9 cellular contexts compared by ENCODE assay signal in genomic region chr1:16493731-16494130, GRCh38. TPM values are rescaled to one million over a fixed set of nuclear protein-coding genes. Genes with fewer than 3 reads are reported as not detected.
A peak's percentile ranks its signal among the peaks of the same experiment; 100 is the strongest.
DNase-seq lines count a peak whose midpoint lies in the region; ATAC-seq, FAIRE-seq and TF ChIP-seq lines count a peak whose summit lies in the region.
"Not testable (repeated sequence)": the region's sequence is repeated elsewhere in the genome, so short reads cannot be mapped to it uniquely, and the experiment has no call there.
"Had no signal": no experiment of that assay in that cellular context is flagged by ENCODE, and none has a peak within 500 bp of the region (broad histone marks: within the 10 kb centered on the region; RNA-seq: fewer than 3 reads in every experiment).

No MANE protein-coding gene starts in this region.

- H3K4ac ChIP-seq in H9 (ENCODE audit: low read depth, low read length) = not testable (repeated sequence)

- H3K27me3 Mint-ChIP-seq in H9 (ENCODE audit: low read depth); activated T-helper 17 cell treated with anti-CD3 and anti-CD28 coated beads, Interleukin-2, amount 50 U/mL, for 72 hours; central memory CD8-positive, alpha-beta T cell: not testable (repeated sequence)

- H2AK5ac ChIP-seq in H9 (ENCODE audit: insufficient read length, low read length) = not testable (repeated sequence)

- FAIRE-seq in keratinocyte (lab: Jason Lieb, UNC) = peak; percentile 20

- not testable (repeated sequence) for DNase-seq in H9; central memory CD8-positive, alpha-beta T cell (ENCODE audit: low spot score in 2 of 2); keratinocyte (ENCODE audit: low read depth, low spot score)
- DNase-seq in sciatic nerve (ENCODE audit: low spot score) = peak; percentile 18

- not testable (repeated sequence) for H3K14ac ChIP-seq in H9 (ENCODE audit: insufficient read depth, low read length)

- not testable (repeated sequence) for H3T11ph ChIP-seq in H9 (ENCODE audit: low read length)

- H2BK15ac ChIP-seq in H9 (ENCODE audit: low read depth, low read length) = not testable (repeated sequence)

- not testable (repeated sequence) for H3K18ac ChIP-seq in H9 (ENCODE audit: insufficient read length, low read depth, low read length)

- H2AFZ ChIP-seq in H9 (ENCODE audit: low read length); keratinocyte (ENCODE audit: control insufficient read depth, low read length): not testable (repeated sequence)

- not testable (repeated sequence) for H3K9me3 Mint-ChIP-seq in H9; activated T-helper 17 cell treated with anti-CD3 and anti-CD28 coated beads, Interleukin-2, amount 50 U/mL, for 72 hours; central memory CD8-positive, alpha-beta T cell

- not testable (repeated sequence) for H3K27me3 ChIP-seq in H9 (ENCODE audit: insufficient read depth, low read length); keratinocyte (ENCODE audit: control insufficient read depth, extremely low read depth, insufficient read depth, low read length)

- not testable (repeated sequence) for H3K23ac ChIP-seq in H9 (ENCODE audit: insufficient read length, low read depth, low read length)

- not testable (repeated sequence) for H3K9ac ChIP-seq in H9 (ENCODE audit: extremely low read depth, insufficient read length, low read length); keratinocyte (ENCODE audit: control insufficient read depth, extremely low read depth, insufficient read depth, low read length)

- not testable (repeated sequence) for H4K91ac ChIP-seq in H9 (ENCODE audit: insufficient read length, low read depth, low read length)

- H3K9me1 ChIP-seq in keratinocyte (ENCODE audit: control insufficient read depth, extremely low read depth, insufficient read depth, low read length) = not testable (repeated sequence)

- H3K4me1 Mint-ChIP-seq in H9 = peaks cover 18 to 28% of the 10 kb centered on the region in 2 experiments
- not testable (repeated sequence) for H3K4me1 Mint-ChIP-seq in activated T-helper 17 cell treated with anti-CD3 and anti-CD28 coated beads, Interleukin-2, amount 50 U/mL, for 72 hours
- H3K4me1 Mint-ChIP-seq in central memory CD8-positive, alpha-beta T cell = peaks cover 20% of the 10 kb centered on the region

- H3K4me3 Mint-ChIP-seq in H9 = peak overlapping the region in 1 of 2 experiments; percentile 21; a peak in 1 of 5 replicates
- not testable (repeated sequence) for H3K4me3 Mint-ChIP-seq in activated T-helper 17 cell treated with anti-CD3 and anti-CD28 coated beads, Interleukin-2, amount 50 U/mL, for 72 hours; central memory CD8-positive, alpha-beta T cell

- H3K27ac Mint-ChIP-seq in H9 = peak overlapping the region in 2 of 3 experiments; percentile 2 to 26; a peak in 2 of 7 replicates
- peak overlapping the region; percentile 11 for H3K27ac Mint-ChIP-seq in activated T-helper 17 cell treated with anti-CD3 and anti-CD28 coated beads, Interleukin-2, amount 50 U/mL, for 72 hours
- H3K27ac Mint-ChIP-seq in central memory CD8-positive, alpha-beta T cell (ENCODE audit: low read depth) = peak overlapping the region; percentile 79

- TF ChIP-seq CTCF in H9 (conservative IDR thresholded peaks at IDR 0.05); keratinocyte (optimal IDR thresholded peaks at IDR 0.05 in 1 of 3, IDR thresholded peaks at IDR 0.05 in 1 of 3, conservative IDR thresholded peaks at IDR 0.05 in 1 of 3; ENCODE audit: extremely low read depth in 1 of 3, insufficient read depth in 2 of 3, low read length in 3 of 3): not testable (repeated sequence)

- not testable (repeated sequence) for H3K23me2 ChIP-seq in H9 (ENCODE audit: insufficient read length, low read depth, low read length, poor library complexity, severe bottlenecking)

- ATAC-seq in activated T-helper 17 cell treated with anti-CD3 and anti-CD28 coated beads, Interleukin-2, amount 50 U/mL, for 72 hours (replicated peaks); central memory CD8-positive, alpha-beta T cell (replicated peaks; ENCODE audit: extremely low read depth, poor library complexity, severe bottlenecking); sciatic nerve: not testable (repeated sequence)

- H3K9me3 ChIP-seq in H9 (ENCODE audit: control insufficient read depth, low read depth, low read length); keratinocyte (ENCODE audit: control insufficient read depth, low read depth, low read length): not testable (repeated sequence)

- not testable (repeated sequence) for H4K20me1 ChIP-seq in H9 (ENCODE audit: control insufficient read depth, insufficient read depth, insufficient read length); keratinocyte (ENCODE audit: control insufficient read depth, extremely low read depth, insufficient read depth, low read length)

- intact Hi-C loops in sciatic nerve (cut with DNase I) = not testable (repeated sequence)

- not testable (repeated sequence) for H2BK5ac ChIP-seq in H9 (ENCODE audit: insufficient read length, low read length)

- H3K79me2 ChIP-seq in H9 (ENCODE audit: insufficient read depth, low read length); keratinocyte (ENCODE audit: control insufficient read depth, insufficient read depth, low read length): not testable (repeated sequence)

- H4K8ac ChIP-seq in H9 (replicated peaks; ENCODE audit: insufficient read length, low read depth, low read length) = not testable (repeated sequence)

- H3K36me3 ChIP-seq in keratinocyte (ENCODE audit: control insufficient read depth in 2 of 2, extremely low read depth in 1 of 2, insufficient read depth in 2 of 2, low read length in 2 of 2) = not testable (repeated sequence)

- not testable (repeated sequence) for H3K4me3 ChIP-seq in keratinocyte (ENCODE audit: control insufficient read depth in 2 of 3, extremely low read depth in 1 of 3, insufficient read depth in 2 of 3, low read depth in 1 of 3, low read length in 3 of 3)

- H2BK20ac ChIP-seq in H9 (ENCODE audit: low read depth, low read length, poor library complexity, severe bottlenecking) = not testable (repeated sequence)

- not testable (repeated sequence) for H3K4me1 ChIP-seq in H9 (ENCODE audit: insufficient read depth, low read length); keratinocyte (ENCODE audit: control insufficient read depth, extremely low read depth, insufficient read depth, low read length)

- not testable (repeated sequence) for H2BK120ac ChIP-seq in H9 (ENCODE audit: low read depth, low read length, poor library complexity, severe bottlenecking)

- H3K27ac ChIP-seq in H9 (ENCODE audit: insufficient read length, low read depth, low read length); keratinocyte (ENCODE audit: control insufficient read depth, insufficient read depth, low read length): not testable (repeated sequence)

- H2BK12ac ChIP-seq in H9 (ENCODE audit: insufficient read length, low read depth, low read length) = not testable (repeated sequence)

- not testable (repeated sequence) for H3K56ac ChIP-seq in H9 (ENCODE audit: insufficient read length, low read depth, low read length)

- no CpG with 5 or more reads among the region's 9 CpGs for WGBS in H9 (ENCODE audit: extremely low coverage, insufficient read length, low lambda C conversion rate)

- not testable (repeated sequence) for H3K79me1 ChIP-seq in H9 (ENCODE audit: insufficient read depth, low read depth, low read length, poor library complexity, severe bottlenecking)

- H3K36me3 Mint-ChIP-seq in H9 (ENCODE audit: insufficient read depth in 1 of 3, low read depth in 3 of 3) = peaks cover 0 to 10% (median 5%) of the 10 kb centered on the region in 3 experiments; a peak in 6 of 7 replicates
- not testable (repeated sequence) for H3K36me3 Mint-ChIP-seq in activated T-helper 17 cell treated with anti-CD3 and anti-CD28 coated beads, Interleukin-2, amount 50 U/mL, for 72 hours (ENCODE audit: low read depth); central memory CD8-positive, alpha-beta T cell (ENCODE audit: insufficient read depth)

- not testable (repeated sequence) for H4K5ac ChIP-seq in H9 (ENCODE audit: insufficient read length, low read depth, low read length)

- not testable (repeated sequence) for H3K4me2 ChIP-seq in H9 (ENCODE audit: insufficient read depth, insufficient read length, low read length); keratinocyte (ENCODE audit: control insufficient read depth, extremely low read depth, insufficient read depth, low read depth, low read length)

- dilution Hi-C loops in keratinocyte (cut with MboI; ENCODE audit: extremely low pct_ligation_motif_present, low sequenced_read_pairs) = not testable (repeated sequence)

RNA-seq across cellular contexts. Expression of gene RNU1-1, which starts 20.4 kb away (rescaled TPM):
- 1,874 and 2,051 TPM in 2 replicates for total RNA-seq in H9 (2021)
- 1,000 to 10,000 TPM; 1,202 to 2,371 TPM for total RNA-seq in activated T-helper 17 cell treated with anti-CD3 and anti-CD28 coated beads, Interleukin-2, amount 50 U/mL, for 72 hours
- 66.0 to 67.0 TPM in 2 of 3 replicates, not detected in the other for polyA plus RNA-seq in keratinocyte
- not detected for polyA plus RNA-seq in keratinocyte (2011; ENCODE audit: low read depth)
- polyA plus RNA-seq in keratinocyte (2011; cell fraction: cytosol; rRNA removed) = not detected in 2 replicates
- polyA plus RNA-seq in keratinocyte (2011; cell fraction: nucleus; rRNA removed) = under 0.01 TPM in 2 replicates
- not detected in 2 replicates for polyA plus RNA-seq in keratinocyte (2012; ENCODE audit: low replicate concordance)
- polyA minus RNA-seq in keratinocyte = 13,175 to 24,724 TPM (median 16,252 TPM) in 3 replicates
- 39,283 TPM for polyA minus RNA-seq in keratinocyte (2011; cell fraction: cytosol; rRNA and poly(A)+ RNA removed)
- polyA minus RNA-seq in keratinocyte (2011; cell fraction: nucleus; rRNA and poly(A)+ RNA removed) = 15,420 and 21,721 TPM in 2 replicates
- total RNA-seq in sciatic nerve = 13,769 TPM
- total RNA-seq: GM23338, HT1080 had no signal
- polyA plus RNA-seq: AG04450; CD4-positive, alpha-beta memory T cell; GM23338 had no signal

RNA-seq across cellular contexts. Expression of gene NECAP2, which starts 53.2 kb away (rescaled TPM):
- total RNA-seq in H9 (2021) (31.7 and 33.2 TPM in 2 replicates), sciatic nerve (52.9 TPM)
- total RNA-seq in activated T-helper 17 cell treated with anti-CD3 and anti-CD28 coated beads, Interleukin-2, amount 50 U/mL, for 72 hours = 10 to 100 TPM; 68.0 to 83.7 TPM
- 75.7 to 90.2 TPM (median 84.9 TPM) in 3 replicates for polyA plus RNA-seq in keratinocyte
- polyA plus RNA-seq in keratinocyte (2011; ENCODE audit: low read depth) = 18.9 TPM
- polyA plus RNA-seq in keratinocyte (2011; cell fraction: cytosol; rRNA removed) = 83.1 and 87.7 TPM in 2 replicates
- polyA plus RNA-seq in keratinocyte (2011; cell fraction: nucleus; rRNA removed) = 76.6 and 86.6 TPM in 2 replicates
- 49.4 and 62.3 TPM in 2 replicates for polyA plus RNA-seq in keratinocyte (2012; ENCODE audit: low replicate concordance)
- polyA minus RNA-seq in keratinocyte = 62.3 to 84.4 TPM (median 67.7 TPM) in 3 replicates
- polyA minus RNA-seq in keratinocyte (2011; cell fraction: cytosol; rRNA and poly(A)+ RNA removed) = 79.4 TPM
- polyA minus RNA-seq in keratinocyte (2011; cell fraction: nucleus; rRNA and poly(A)+ RNA removed) = 39.8 and 60.2 TPM in 2 replicates

RNA-seq across cellular contexts. Expression of gene SPATA21, which starts 56.5 kb away (rescaled TPM):
- total RNA-seq in H9 (2021) (0.07 TPM in 1 of 2 replicates, not detected in the other), sciatic nerve (0.49 TPM)
- total RNA-seq in activated T-helper 17 cell treated with anti-CD3 and anti-CD28 coated beads, Interleukin-2, amount 50 U/mL, for 72 hours = under 1 TPM in 1 of 2 donors, not detected in 1; 0.08 TPM
- 0.04 TPM in 1 of 3 replicates, not detected in the others for polyA plus RNA-seq in keratinocyte
- polyA plus RNA-seq in keratinocyte (2011; ENCODE audit: low read depth) = not detected
- polyA plus RNA-seq in keratinocyte (2011; cell fraction: cytosol; rRNA removed) = not detected in 2 replicates
- polyA plus RNA-seq in keratinocyte (2011; cell fraction: nucleus; rRNA removed) = not detected in 2 replicates
- not detected in 2 replicates for polyA plus RNA-seq in keratinocyte (2012; ENCODE audit: low replicate concordance)
- polyA minus RNA-seq in keratinocyte = 0.16 TPM in 1 of 3 replicates, not detected in the others
- not detected for polyA minus RNA-seq in keratinocyte (2011; cell fraction: cytosol; rRNA and poly(A)+ RNA removed)
- polyA minus RNA-seq in keratinocyte (2011; cell fraction: nucleus; rRNA and poly(A)+ RNA removed) = not detected in 2 replicates
- total RNA-seq: CD4-positive, alpha-beta memory T cell; HT1080 had no signal
- polyA plus RNA-seq: CD4-positive, alpha-beta memory T cell; GM23338 had no signal

Comparison
In these comparisons a context has a peak if more than half of its experiments do, and no peak if none do; other contexts are left out.
1. H3K27ac Mint-ChIP-seq: peak in every context shown above with its lines; median percentile 79 in central memory CD8-positive, alpha-beta T cell; 14 in H9; 11 in activated T-helper 17 cell treated with anti-CD3 and anti-CD28 coated beads, Interleukin-2, amount 50 U/mL, for 72 hours.